In the genomic region with DNA sequence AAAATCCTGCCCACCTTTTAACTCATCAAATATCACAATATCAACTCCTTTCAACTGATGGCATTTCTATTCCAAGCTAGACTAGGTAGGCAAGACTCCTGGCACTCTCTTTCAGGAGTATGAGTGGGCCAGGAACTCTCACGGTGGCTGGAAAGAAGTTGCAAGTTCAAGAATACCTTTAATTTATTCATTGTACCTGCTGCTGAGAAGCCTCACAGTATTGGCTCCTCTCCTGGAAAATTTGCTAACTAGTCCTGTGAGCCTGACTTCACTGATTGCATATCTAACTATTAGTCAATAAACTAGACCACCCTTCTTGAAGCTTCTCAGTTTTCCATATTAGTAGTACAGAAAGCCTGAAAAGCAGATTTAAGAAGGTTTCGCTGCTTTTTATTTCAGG, we compare ENCODE assay signal across 17 cellular contexts.
"Had no signal": no experiment of that assay in that cellular context is flagged by ENCODE, and none has a peak within 500 bp of the region (broad histone marks: within the 10 kb centered on the region; RNA-seq: fewer than 3 reads in every experiment).

No MANE protein-coding gene starts in this region.

- H3K4me1 ChIP-seq: SJSA1 had no signal

- H3K4me3 ChIP-seq: SJSA1, SK-N-MC had no signal

- H3K36me3 ChIP-seq: SJSA1 had no signal

- H3K27me3 ChIP-seq: SJSA1 had no signal

- DNase-seq: IMR-90, Karpas-422, KG1, MM.1S, NCI-H1436, NCI-H2171 treated with DMSO at 0.1 percent for 48 hours, NCI-H226, NCI-H510A, NCI-H524 treated with DMSO at 0.1 percent for 48 hours, NCI-H69, NCI-H774, Right ventricle myocardium superior, RPMI8226, SIG-M5 had no signal

- FAIRE-seq: RCC 7860 had no signal

- H3K9me3 ChIP-seq: SJSA1 had no signal

- H3K27ac ChIP-seq: SJSA1, SK-N-MC had no signal
